In genomic region chr16:81061307-81061640, GRCh38 we compare ENCODE assay signal across 30 cellular contexts. TPM values are rescaled to one million over a fixed set of nuclear protein-coding genes. Genes with fewer than 3 reads are reported as not detected.
"Had no signal": no experiment of that assay in that cellular context is flagged by ENCODE, and none has a peak within 500 bp of the region (broad histone marks: within the 10 kb centered on the region; RNA-seq: fewer than 3 reads in every experiment).

No MANE protein-coding gene starts in this region.

- H3K9me3 ChIP-seq: gastrocnemius medialis, heart left ventricle, left lung, mucosa of descending colon, neutrophil, right atrium auricular region, suprapubic skin, transverse colon, vagina had no signal

- H3K9ac ChIP-seq: parathyroid adenoma had no signal

- H3K9me3 Mint-ChIP-seq: mesothelial cell of epicardium; naive B cell; nephron; stimulated activated naive CD8-positive, alpha-beta T cell treated with anti-CD3 and anti-CD28 coated beads, Interleukin-15, amount 100 ng/mL, for 72 hours had no signal

- H3K79me2 ChIP-seq: hepatocyte, parathyroid adenoma had no signal

- H3K4me3 Mint-ChIP-seq: mesothelial cell of epicardium; naive B cell; nephron; stimulated activated naive CD8-positive, alpha-beta T cell treated with anti-CD3 and anti-CD28 coated beads, Interleukin-15, amount 100 ng/mL, for 72 hours had no signal

- H3K4me2 ChIP-seq: hepatocyte, smooth muscle cell had no signal

- H3K27ac Mint-ChIP-seq: mesothelial cell of epicardium; nephron; progenitor cell of endocrine pancreas; stimulated activated naive CD8-positive, alpha-beta T cell treated with anti-CD3 and anti-CD28 coated beads, Interleukin-15, amount 100 ng/mL, for 72 hours had no signal

- H3K36me3 ChIP-seq: gastrocnemius medialis, heart left ventricle, left lung, neutrophil, right atrium auricular region, suprapubic skin, transverse colon, vagina had no signal

- DNase-seq: cortex of kidney; effector CD4-positive, alpha-beta T cell; foreskin fibroblast; gastrocnemius medialis; heart left ventricle; kidney; left lung; mesenchymal stem cell; mucosa of descending colon; naive B cell; stimulated activated CD4-positive, alpha-beta T cell treated with anti-CD3 and anti-CD28 coated beads, Interleukin-12 subunit alpha, Interleukin-12 subunit beta, amount 100 ng/mL, for 4 hours; stimulated activated CD4-positive, alpha-beta T cell treated with anti-CD3 and anti-CD28 coated beads, Interleukin-1b, Interleukin-23, amount 100 ng/mL, for 48 hours; stimulated activated CD4-positive, alpha-beta T cell treated with anti-CD3 and anti-CD28 coated beads, Interleukin-4, amount 100 ng/mL, for 1 hour; stimulated activated CD8-positive, alpha-beta memory T cell treated with anti-CD3 and anti-CD28 coated beads, Interleukin-4, amount 100 ng/mL, for 48 hours; stimulated activated naive CD4-positive, alpha-beta T cell; stimulated activated naive CD8-positive, alpha-beta T cell treated with anti-CD3 and anti-CD28 coated beads, Interleukin-15, amount 100 ng/mL, for 72 hours; transverse colon had no signal

- H3K36me3 Mint-ChIP-seq: mesothelial cell of epicardium, naive B cell had no signal

- FAIRE-seq: kidney had no signal

- ATAC-seq: gastrocnemius medialis; heart left ventricle; left lung; mucosa of descending colon; sciatic nerve; stimulated activated naive CD8-positive, alpha-beta T cell treated with anti-CD3 and anti-CD28 coated beads, Interleukin-15, amount 100 ng/mL, for 72 hours had no signal

- H3K4me1 ChIP-seq: gastrocnemius medialis, heart left ventricle, left lung, parathyroid adenoma, right atrium auricular region, suprapubic skin, transverse colon had no signal

- H2AFZ ChIP-seq: hepatocyte, parathyroid adenoma had no signal

- H3K27ac ChIP-seq: dorsolateral prefrontal cortex, gastrocnemius medialis, heart left ventricle, hepatocyte, left lung, neutrophil, parathyroid adenoma, right atrium auricular region, suprapubic skin, transverse colon, vagina had no signal

- H3K4me1 Mint-ChIP-seq: mesothelial cell of epicardium; naive B cell; nephron; stimulated activated naive CD8-positive, alpha-beta T cell treated with anti-CD3 and anti-CD28 coated beads, Interleukin-15, amount 100 ng/mL, for 72 hours had no signal

- H3K4me3 ChIP-seq: dorsolateral prefrontal cortex, gastrocnemius medialis, heart left ventricle, hepatocyte, left lung, mucosa of descending colon, right atrium auricular region, smooth muscle cell, suprapubic skin, transverse colon, vagina had no signal

- H3K27me3 ChIP-seq: dorsolateral prefrontal cortex, gastrocnemius medialis, heart left ventricle, hepatocyte, left lung, neutrophil, right atrium auricular region, suprapubic skin, transverse colon, vagina had no signal

- H3K27me3 Mint-ChIP-seq: naive B cell; progenitor cell of endocrine pancreas; stimulated activated naive CD8-positive, alpha-beta T cell treated with anti-CD3 and anti-CD28 coated beads, Interleukin-15, amount 100 ng/mL, for 72 hours had no signal

RNA-seq across cellular contexts. Expression of gene C16orf46, which starts 15.8 kb away (rescaled TPM):
- total RNA-seq: ureter had no signal
